ENCODE assay signal across 14 cellular contexts in the genomic region with DNA sequence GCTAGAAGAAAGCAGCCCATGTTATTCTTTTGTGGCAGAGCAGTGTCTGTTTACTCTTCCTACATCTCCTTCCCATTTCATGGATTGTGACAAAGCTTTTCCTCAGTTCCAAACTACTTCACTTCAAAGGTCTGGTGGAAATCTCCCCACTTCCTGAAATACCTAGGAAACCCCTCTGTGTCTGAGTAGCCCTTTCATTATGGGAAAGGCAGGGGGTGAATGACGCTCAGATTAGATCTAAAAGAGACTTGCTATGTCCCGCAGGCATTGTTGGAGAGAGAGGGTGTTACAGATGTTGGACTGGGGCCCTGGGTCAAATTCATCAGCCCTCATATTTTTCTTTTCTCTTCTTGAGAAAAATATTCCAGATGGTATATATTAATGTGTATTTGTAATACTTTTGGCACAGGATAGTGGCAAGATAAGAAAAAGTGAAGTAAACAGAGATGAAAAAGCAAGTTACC.
A peak's percentile ranks its signal among the peaks of the same experiment; 100 is the strongest.
DNase-seq lines count a peak whose midpoint lies in the region; ATAC-seq and TF ChIP-seq lines count a peak whose summit lies in the region.
"Had no signal": no experiment of that assay in that cellular context is flagged by ENCODE, and none has a peak within 500 bp of the region (broad histone marks: within the 10 kb centered on the region; RNA-seq: fewer than 3 reads in every experiment).

No MANE protein-coding gene starts in this region.

- no peaks in the 10 kb centered on the region for H3K36me3 Mint-ChIP-seq in progenitor cell of endocrine pancreas (ENCODE audit: insufficient read depth)

- peak overlapping the region; percentile 75 for H3K27ac Mint-ChIP-seq in progenitor cell of endocrine pancreas
- H3K27ac Mint-ChIP-seq: effector memory CD8-positive, alpha-beta T cell had no signal

- no peak overlapping the region for H3K4me3 Mint-ChIP-seq in progenitor cell of endocrine pancreas (ENCODE audit: low read depth)
- H3K4me3 Mint-ChIP-seq: activated T-cell treated with anti-CD3 and anti-CD28 coated beads, Interleukin-2, amount 50 U/mL, for 4 hours; effector memory CD8-positive, alpha-beta T cell had no signal

- no peak for TF ChIP-seq CTCF in VCaP (conservative IDR thresholded peaks at IDR 0.05)
- TF ChIP-seq CTCF in foreskin fibroblast (IDR thresholded peaks at IDR 0.05; ENCODE audit: low read depth, low read length): no peak
- TF ChIP-seq CTCF in progenitor cell of endocrine pancreas (IDR thresholded peaks at IDR 0.05; ENCODE audit: unreplicated experiment): no peak

- DNase-seq in ELF-1 (ENCODE audit: low read depth, low spot score) (peak; percentile 46), foreskin fibroblast (peak; percentile 67 to 86), progenitor cell of endocrine pancreas (ENCODE audit: low spot score, unreplicated experiment) (no peak), occipital lobe (lab: John Stamatoyannopoulos, UW) (no peak), GM03348 (ENCODE audit: low spot score) (no peak), KG1 (lab: John Stamatoyannopoulos, UW) (no peak)
- DNase-seq: activated T-cell treated with anti-CD3 and anti-CD28 coated beads, Interleukin-2, amount 50 U/mL, for 4 hours; C1 segment of cervical spinal cord; effector memory CD8-positive, alpha-beta T cell; GOT3; stimulated activated CD4-positive, alpha-beta T cell treated with anti-CD3 and anti-CD28 coated beads, Interleukin-4, amount 100 ng/mL, for 1 hour; stimulated activated naive CD4-positive, alpha-beta T cell treated with Interleukin-2 at 50 U/mL for 16 hours had no signal

- H3K27me3 Mint-ChIP-seq in progenitor cell of endocrine pancreas: no peaks in the 10 kb centered on the region
- H3K27me3 Mint-ChIP-seq: effector memory CD8-positive, alpha-beta T cell had no signal

- peaks cover 8% of the 10 kb centered on the region for H3K4me1 Mint-ChIP-seq in progenitor cell of endocrine pancreas (ENCODE audit: low read depth)

- no peaks in the 10 kb centered on the region for H3K9me3 Mint-ChIP-seq in progenitor cell of endocrine pancreas (ENCODE audit: low read depth)
- H3K9me3 Mint-ChIP-seq: activated T-cell treated with anti-CD3 and anti-CD28 coated beads, Interleukin-2, amount 50 U/mL, for 4 hours had no signal

- H3K4me3 ChIP-seq in foreskin fibroblast (ENCODE audit: low read depth in 1 of 2, low read length in 2 of 2): no peak overlapping the region

- ATAC-seq in GM18517 (IDR thresholded peaks at IDR 0.05; ENCODE audit: unreplicated experiment): no peak
- ATAC-seq: activated T-cell treated with anti-CD3 and anti-CD28 coated beads, Interleukin-2, amount 50 U/mL, for 4 hours; effector memory CD8-positive, alpha-beta T cell had no signal

- H3K27ac ChIP-seq in VCaP: peak overlapping the region; percentile 39; the same call in 1 of the 2 replicates

Comparison
In these comparisons a context has a peak if more than half of its experiments do, and no peak if none do; other contexts are left out.
1. DNase-seq: peak in ELF-1 (single experiment) and foreskin fibroblast (2 of 2); none in progenitor cell of endocrine pancreas (single experiment), occipital lobe (single experiment), GM03348 (single experiment) and KG1 (single experiment).